In the genomic region with DNA sequence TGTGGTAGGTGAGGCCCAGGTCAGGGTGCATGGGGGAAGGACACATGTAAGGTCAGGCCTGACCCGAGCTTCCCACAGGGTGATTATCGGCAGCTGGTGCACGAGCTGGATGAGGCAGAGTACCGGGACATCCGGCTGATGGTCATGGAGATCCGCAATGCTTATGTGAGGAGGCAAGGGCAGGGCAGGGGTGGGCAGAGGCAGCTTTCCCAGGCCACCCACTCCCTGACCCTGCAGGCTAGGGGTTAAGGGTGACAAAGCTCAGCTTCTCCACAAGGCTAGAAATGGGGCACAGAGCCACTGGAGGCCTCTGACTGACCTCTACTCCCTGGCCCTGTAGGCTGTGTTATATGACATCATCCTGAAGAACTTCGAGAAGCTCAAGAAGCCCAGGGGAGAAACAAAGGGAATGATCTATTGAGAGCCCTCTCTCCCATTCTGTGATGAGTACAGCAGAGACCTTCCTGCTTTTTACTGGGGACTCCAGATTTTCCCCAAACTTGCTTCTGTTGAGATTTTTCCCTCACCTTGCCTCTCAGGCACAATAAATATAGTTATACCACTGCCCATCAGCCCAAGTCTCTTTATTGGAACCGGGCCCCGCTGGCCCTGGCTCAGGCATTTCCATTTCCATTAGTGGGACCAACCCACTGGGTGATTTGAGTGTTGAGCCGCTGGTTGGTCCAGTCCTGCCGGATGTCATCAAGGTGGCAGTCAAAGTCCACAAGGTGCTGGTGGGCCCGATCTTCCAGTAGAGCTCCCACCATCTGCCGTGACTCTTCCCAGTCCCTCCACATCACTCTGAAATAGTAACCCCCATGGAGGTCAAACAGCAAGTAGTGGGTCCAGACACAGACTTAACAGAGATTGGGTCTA, we compare ENCODE assay signal across 1 cellular context.
TF ChIP-seq lines count a peak whose summit lies in the region.

No MANE protein-coding gene starts in this region.

TF ChIP-seq in endothelial cell of umbilical vein, 7 proteins besides CTCF, POLR2A, EP300 and RAD21:
- no peak for TF ChIP-seq EZH2 (IDR thresholded peaks at IDR 0.05; ENCODE audit: borderline replicate concordance, low read depth, low read length, severe bottlenecking)
- no peak for TF ChIP-seq JUN (IDR thresholded peaks at IDR 0.05; ENCODE audit: borderline replicate concordance, insufficient read depth, insufficient read length, low read depth)
- TF ChIP-seq POLR2AphosphoS5 (IDR thresholded peaks at IDR 0.05; ENCODE audit: insufficient read depth, low read depth, low read length), result no peak
- TF ChIP-seq GATA2 (IDR thresholded peaks at IDR 0.05; ENCODE audit: insufficient read depth, insufficient read length, low read depth, low read length), result no peak
- TF ChIP-seq MYC (IDR thresholded peaks at IDR 0.05; ENCODE audit: low read depth, low read length), result no peak
- TF ChIP-seq FOS (IDR thresholded peaks at IDR 0.05; ENCODE audit: borderline replicate concordance, insufficient read depth, low read length), result no peak
- TF ChIP-seq, protein P1, sequence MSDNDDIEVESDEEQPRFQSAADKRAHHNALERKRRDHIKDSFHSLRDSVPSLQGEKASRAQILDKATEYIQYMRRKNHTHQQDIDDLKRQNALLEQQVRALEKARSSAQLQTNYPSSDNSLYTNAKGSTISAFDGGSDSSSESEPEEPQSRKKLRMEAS (IDR thresholded peaks at IDR 0.05; ENCODE audit: insufficient read depth, insufficient read length), result no peak
